In genomic region chr18:57544958-57545661, GRCh38 we compare ENCODE assay signal across 14 cellular contexts. TPM values are rescaled to one million over a fixed set of nuclear protein-coding genes. Genes with fewer than 3 reads are reported as not detected.
DNase-seq lines count a peak whose midpoint lies in the region; ATAC-seq and TF ChIP-seq lines count a peak whose summit lies in the region.
"Had no signal": no experiment of that assay in that cellular context is flagged by ENCODE, and none has a peak within 500 bp of the region (broad histone marks: within the 10 kb centered on the region; RNA-seq: fewer than 3 reads in every experiment).

No MANE protein-coding gene starts in this region.

- H3K79me2 ChIP-seq in OCI-LY7 (ENCODE audit: insufficient read depth, low read depth, low read length): no peaks in the 10 kb centered on the region

- BruUV-seq in OCI-LY7 (replicated peaks; lab: Mats Ljungman, UMichigan): no TSS peak
- BruUV-seq in MCF 10A (replicated peaks; lab: Mats Ljungman, UMichigan): no TSS peak

- H2AFZ ChIP-seq in OCI-LY7 (ENCODE audit: low read length): no peak overlapping the region

- H3K9me2 ChIP-seq in OCI-LY7 (ENCODE audit: insufficient read depth, low read length): no peaks in the 10 kb centered on the region

- no peaks in the 10 kb centered on the region for H3K36me3 ChIP-seq in OCI-LY7 (ENCODE audit: insufficient read depth, low read length)
- H3K36me3 ChIP-seq: thoracic aorta had no signal

- intact Hi-C loops in OCI-LY7 (cut with micrococcal nuclease; ENCODE audit: unreplicated experiment): no loop called here
- intact Hi-C loops in MCF 10A (cut with micrococcal nuclease): no loop called here

- no peaks in the 10 kb centered on the region for H4K20me1 ChIP-seq in OCI-LY7 (ENCODE audit: insufficient read depth, low read length)

- no peak overlapping the region for H3K4me3 Mint-ChIP-seq in MCF 10A (ENCODE audit: unreplicated experiment)
- H3K4me3 Mint-ChIP-seq: activated naive CD4-positive, alpha-beta T cell treated with anti-CD3 and anti-CD28 coated beads, Interleukin-2, amount 50 U/mL, for 24 hours; effector memory CD8-positive, alpha-beta T cell; WTC11 had no signal

- DNase-seq in OCI-LY7 (ENCODE audit: low spot score): no peak
- DNase-seq in left lobe of liver (ENCODE audit: low spot score): no peak
- no peak for DNase-seq in MCF 10A (ENCODE audit: unreplicated experiment)
- no peak for DNase-seq in activated T-cell treated with anti-CD3 and anti-CD28 coated beads, Interleukin-2, amount 50 U/mL, for 1 hour
- DNase-seq in activated effector memory CD4-positive, alpha-beta T cell treated with anti-CD3 and anti-CD28 coated beads, Interleukin-2, amount 50 U/mL, for 16 hours: no peak
- DNase-seq: effector memory CD8-positive, alpha-beta T cell; NK-92 treated with Interleukin-12 subunit alpha and Interleukin-12 subunit beta, amount 100 ng/mL, for 24 hours had no signal

- peaks cover 8% of the 10 kb centered on the region for H3K36me3 Mint-ChIP-seq in MCF 10A (ENCODE audit: insufficient read depth, unreplicated experiment)
- H3K36me3 Mint-ChIP-seq: activated naive CD4-positive, alpha-beta T cell treated with anti-CD3 and anti-CD28 coated beads, Interleukin-2, amount 50 U/mL, for 24 hours; WTC11 had no signal

- H3K4me3 ChIP-seq in OCI-LY7 (ENCODE audit: low read depth, low read length, poor library complexity, severe bottlenecking): no peak overlapping the region
- H3K4me3 ChIP-seq: thoracic aorta had no signal

- no peaks in the 10 kb centered on the region for H3K9me3 Mint-ChIP-seq in MCF 10A (ENCODE audit: unreplicated experiment)
- H3K9me3 Mint-ChIP-seq: activated naive CD4-positive, alpha-beta T cell treated with anti-CD3 and anti-CD28 coated beads, Interleukin-2, amount 50 U/mL, for 24 hours; effector memory CD8-positive, alpha-beta T cell; WTC11 had no signal

- POLR2A ChIA-PET in OCI-LY7 (lab: Charles Lee) (no interaction called here), MCF 10A (lab: Yijun Ruan, JAX) (interaction anchor here (1.0 kb wide), 1 partner anchor 11 kb away, joined by 3 read pairs; no protein-coding TSS in a partner anchor)

- CTCF ChIA-PET in OCI-LY7 (lab: Charles Lee; ENCODE audit: unreplicated experiment): no interaction called here
- CTCF ChIA-PET in MCF 10A (lab: Yijun Ruan, JAX): interaction anchor here (0.5 to 0.6 kb wide), 2 partner anchors 733 to 825 kb away, joined by 3 read pairs; no protein-coding TSS in a partner anchor

- peak overlapping the region; percentile 36 for H3K4me2 ChIP-seq in OCI-LY7 (ENCODE audit: low read length)

- no peak overlapping the region for H3K27ac Mint-ChIP-seq in MCF 10A (ENCODE audit: low read depth, unreplicated experiment)
- H3K27ac Mint-ChIP-seq: activated naive CD4-positive, alpha-beta T cell treated with anti-CD3 and anti-CD28 coated beads, Interleukin-2, amount 50 U/mL, for 24 hours; effector memory CD8-positive, alpha-beta T cell; WTC11 had no signal

- ATAC-seq in GM18499 (IDR thresholded peaks at IDR 0.05; ENCODE audit: insufficient read depth, unreplicated experiment) (peak; percentile 74), GM21447 (IDR thresholded peaks at IDR 0.05; ENCODE audit: unreplicated experiment) (peak; percentile 84), HG03108 (IDR thresholded peaks at IDR 0.05; ENCODE audit: unreplicated experiment) (peak; percentile 78), left lobe of liver (no peak)
- ATAC-seq: effector memory CD8-positive, alpha-beta T cell; WTC11 had no signal

- H3K4me1 Mint-ChIP-seq in MCF 10A (ENCODE audit: insufficient read depth, unreplicated experiment): no peaks in the 10 kb centered on the region

- H3K27me3 Mint-ChIP-seq in MCF 10A (ENCODE audit: insufficient read depth, unreplicated experiment): no peaks in the 10 kb centered on the region
- H3K27me3 Mint-ChIP-seq: activated naive CD4-positive, alpha-beta T cell treated with anti-CD3 and anti-CD28 coated beads, Interleukin-2, amount 50 U/mL, for 24 hours; effector memory CD8-positive, alpha-beta T cell had no signal

- no peaks in the 10 kb centered on the region for H3K9me3 ChIP-seq in OCI-LY7 (ENCODE audit: low read length)
- H3K9me3 ChIP-seq: thoracic aorta had no signal

- TF ChIP-seq CTCF in OCI-LY7 (conservative IDR thresholded peaks at IDR 0.05; ENCODE audit: low read length): no peak
- TF ChIP-seq CTCF in MCF 10A (IDR thresholded peaks at IDR 0.05; ENCODE audit: unreplicated experiment): no peak

- H3K27ac ChIP-seq in OCI-LY7 (ENCODE audit: low read depth, low read length, poor library complexity, severe bottlenecking): no peak overlapping the region
- H3K27ac ChIP-seq: C4-2B, thoracic aorta had no signal

- H3K4me1 ChIP-seq in OCI-LY7 (ENCODE audit: insufficient read depth, low read length, poor library complexity, severe bottlenecking): peaks cover 5% of the 10 kb centered on the region

RNA-seq across cellular contexts. Expression of gene FECH, which starts 41.4 kb away (rescaled TPM):
- 14.2 and 14.5 TPM in 2 replicates for total RNA-seq in OCI-LY7 (2014; rRNA removed; shearing (Covaris generic))
- total RNA-seq in OCI-LY7 (2022): 5.0 and 5.3 TPM in 2 replicates
- 31.5 TPM for total RNA-seq in left lobe of liver
- 23.4 and 25.5 TPM in 2 replicates for total RNA-seq in MCF 10A (2022)
